ENCODE assay signal across 8 cellular contexts in the genomic region with DNA sequence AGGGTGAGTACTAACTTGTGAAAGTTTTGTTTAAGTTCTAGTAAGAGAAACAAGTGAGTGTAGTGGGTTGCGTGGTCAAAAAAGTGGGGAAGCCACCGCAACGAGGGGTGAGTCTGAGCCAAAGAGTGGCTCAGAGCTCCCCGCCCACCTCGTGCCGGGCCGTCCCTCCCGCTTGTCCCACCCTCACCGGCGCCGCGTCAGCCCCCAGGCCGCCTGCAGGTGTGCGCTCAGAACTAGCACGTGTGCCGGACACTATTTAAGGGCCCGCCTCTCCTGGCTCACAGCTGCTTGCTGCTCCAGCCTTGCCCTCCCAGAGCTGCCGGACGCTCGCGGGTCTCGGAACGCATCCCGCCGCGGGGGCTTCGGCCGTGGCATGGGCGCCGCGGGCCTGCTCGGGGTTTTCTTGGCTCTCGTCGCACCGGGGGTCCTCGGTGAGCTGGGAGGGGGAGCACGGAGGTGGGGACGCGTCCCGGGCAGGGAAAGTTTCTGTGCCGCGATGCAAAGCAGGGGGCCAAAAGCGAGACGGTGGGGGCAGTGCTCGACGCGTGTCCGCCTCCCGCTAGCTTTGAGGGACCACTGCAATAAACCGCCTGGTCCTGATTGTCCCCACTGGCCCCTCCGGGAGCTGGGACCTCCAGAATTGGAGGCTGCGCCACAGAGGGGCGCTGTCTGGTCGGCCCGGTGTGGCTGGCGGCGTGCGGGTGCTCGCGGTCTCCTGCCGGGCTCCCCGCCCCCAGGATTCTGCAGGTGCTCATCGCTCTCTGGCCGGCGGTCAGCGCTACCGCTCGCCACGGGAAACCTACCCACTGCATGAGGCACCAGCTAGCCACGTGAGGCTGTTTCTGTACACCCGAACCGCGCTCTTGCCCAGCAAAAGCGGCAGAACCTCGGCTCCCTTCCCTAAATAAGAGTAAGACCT. TPM values are rescaled to one million over a fixed set of nuclear protein-coding genes. Genes with fewer than 3 reads are reported as not detected.
DNase-seq lines count a peak whose midpoint lies in the region; ATAC-seq and TF ChIP-seq lines count a peak whose summit lies in the region.

CR2 (plus strand) TSS at position 283 of the 919 bp plus-strand sequence; CDS start at position 374, 91 bp downstream.

- peak; percentile 84 for ATAC-seq in HG02852 (IDR thresholded peaks at IDR 0.05; ENCODE audit: unreplicated experiment)
- peak; percentile 68 to 93 for ATAC-seq in left cardiac atrium
- peak; percentile 48 to 72 (median 61) for ATAC-seq in psoas muscle

- peak within 1 kb of the TSS; percentile 61 for H3K4me3 ChIP-seq in psoas muscle

- peak; percentile 90 for TF ChIP-seq POLR2A in GM18526 (IDR thresholded peaks at IDR 0.05; ENCODE audit: extremely low read depth, insufficient read length)

- intact Hi-C loops in left cardiac atrium (cut with DNase I) = no loop called here
- intact Hi-C loops in psoas muscle (cut with DNase I) = no loop called here

- peaks cover 0 to 66% (median 9%) of the 10 kb centered on the region in 3 donors for H3K27me3 ChIP-seq in psoas muscle (ENCODE audit: insufficient read depth in 3 of 3, low read length in 2 of 3)

- TF ChIP-seq CTCF in psoas muscle (IDR thresholded peaks at IDR 0.05) = no peak

- peak; percentile 45 for DNase-seq in NCI-H510A treated with DMSO at 0.1 percent for 48 hours (lab: John Stamatoyannopoulos, UW)
- peak; percentile 10 for DNase-seq in activated effector memory CD4-positive, alpha-beta T cell treated with Interleukin-2 at 50 U/mL for 16 hours
- DNase-seq in left cardiac atrium = peak; percentile 24
- DNase-seq in psoas muscle = peak; percentile 19 to 56
- no peak for DNase-seq in DMS114 treated with DMSO at 0.1 percent for 48 hours (lab: John Stamatoyannopoulos, UW; ENCODE audit: unreplicated experiment)
- DNase-seq in putamen (ENCODE audit: low spot score) = no peak

- no peaks in the 10 kb centered on the region for H3K9me3 ChIP-seq in psoas muscle

- no peaks in the 10 kb centered on the region for H3K36me3 ChIP-seq in psoas muscle (ENCODE audit: insufficient read depth in 1 of 2, low read depth in 1 of 2)

- 1 to 3% (median 2%) methylated on average over 65 to 75 of the region's 75 CpGs for WGBS in psoas muscle, 3 donors

- no peak within 1 kb of the TSS for H3K27ac ChIP-seq in psoas muscle

- no peaks in the 10 kb centered on the region for H3K4me1 ChIP-seq in psoas muscle

RNA-seq across cellular contexts. Expression of gene CR2, which starts in this region (rescaled TPM):
- not detected for total RNA-seq in left cardiac atrium
- total RNA-seq in psoas muscle = under 1 TPM in 2 of 4 donors, not detected in 2; 0.24 to 0.27 TPM
- polyA plus RNA-seq in psoas muscle = under 1 TPM in 2 of 3 donors, not detected in 1; 0.01 to 0.08 TPM

Comparison
In these comparisons a context has a peak if more than half of its experiments do, and no peak if none do; other contexts are left out.
1. Peak in DNase-seq and ATAC-seq in left cardiac atrium; RNA of the gene not detected or under 1 TPM.
2. Peak in DNase-seq, ATAC-seq and H3K4me3 ChIP-seq in psoas muscle; RNA of the gene not detected or under 1 TPM.
3. DNase-seq: peak in NCI-H510A treated with DMSO at 0.1 percent for 48 hours (single experiment) and activated effector memory CD4-positive, alpha-beta T cell treated with Interleukin-2 at 50 U/mL for 16 hours (single experiment); none in DMS114 treated with DMSO at 0.1 percent for 48 hours (single experiment) and putamen (single experiment).
4. Peak in every context shown above with its lines, with median percentiles within 50 percentile points of each other: ATAC-seq.